In the genomic region with DNA sequence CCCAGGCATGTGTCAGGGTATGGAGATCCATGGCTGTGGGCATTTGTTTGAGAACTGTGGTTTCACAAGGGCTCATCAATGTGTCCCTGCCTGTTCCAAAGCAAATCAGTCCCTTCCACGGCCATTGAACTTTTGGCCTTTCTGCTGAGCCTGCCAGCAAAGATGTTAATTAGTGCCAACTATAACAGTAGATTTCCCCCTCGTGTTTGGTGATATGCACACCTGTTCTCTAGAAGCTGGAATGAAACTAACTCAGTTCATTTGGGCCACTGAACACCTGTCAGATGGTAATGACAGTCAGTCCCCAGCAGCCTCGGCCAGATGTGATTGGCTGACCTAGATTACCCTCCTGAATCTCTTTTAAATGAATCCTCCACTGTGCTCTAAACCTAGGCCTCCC, we compare ENCODE assay signal across 13 cellular contexts. TPM values are rescaled to one million over a fixed set of nuclear protein-coding genes. Genes with fewer than 3 reads are reported as not detected.
DNase-seq lines count a peak whose midpoint lies in the region; ATAC-seq and TF ChIP-seq lines count a peak whose summit lies in the region.
"Had no signal": no experiment of that assay in that cellular context is flagged by ENCODE, and none has a peak within 500 bp of the region (broad histone marks: within the 10 kb centered on the region; RNA-seq: fewer than 3 reads in every experiment).

No MANE protein-coding gene starts in this region.

- H3K4me3 ChIP-seq in transverse colon = no peak overlapping the region
- H3K4me3 ChIP-seq: K562 had no signal

- no peak for TF ChIP-seq POLR2A in transverse colon (IDR thresholded peaks at IDR 0.05)

- in situ Hi-C loops in transverse colon (cut with MboI; ENCODE audit: low pct_ligation_motif_present in 1 of 4, low pct_unique_long_range_greater_than_20kb in 1 of 4, low sequenced_read_pairs in 3 of 4) = no loop called here

- intact Hi-C loops in transverse colon (cut with DNase I; ENCODE audit: low total_unique reads) = no loop called here

- H3K36me3 ChIP-seq in transverse colon = no peaks in the 10 kb centered on the region

- H3K27ac ChIP-seq in transverse colon = no peak overlapping the region

- no peak for TF ChIP-seq EP300 in transverse colon (IDR thresholded peaks at IDR 0.05; ENCODE audit: low read depth)

- peaks cover 0 to 7% (median 2%) of the 10 kb centered on the region in 4 donors for H3K4me1 ChIP-seq in transverse colon

- 32 to 40% methylated on average over 1 to 3 of the region's 3 CpGs for WGBS in transverse colon (ENCODE audit: low coverage in 1 of 2), 2 donors

- peak; percentile 25 for DNase-seq in NCI-H82 (lab: John Stamatoyannopoulos, UW)
- no peak for DNase-seq in NCI-H82 treated with DMSO at 0.1 percent for 48 hours (lab: John Stamatoyannopoulos, UW; ENCODE audit: unreplicated experiment)
- DNase-seq in NCI-H69 (lab: John Stamatoyannopoulos, UW) = peak; percentile 36
- DNase-seq in transverse colon = peak; percentile 14
- DNase-seq in DMS53 treated with DMSO at 0.1 percent for 48 hours (lab: John Stamatoyannopoulos, UW; ENCODE audit: unreplicated experiment) = no peak
- no peak for DNase-seq in iPS-NIHi11 (ENCODE audit: low spot score)
- DNase-seq: activated CD8-positive, alpha-beta memory T cell treated with anti-CD3 and anti-CD28 coated beads, Interleukin-2, amount 10 ng/mL, durations not matched to agents 7 days and 5 days; amniotic stem cell; effector memory CD4-positive, alpha-beta T cell; OCI-M1 had no signal

- no peaks in the 10 kb centered on the region for H3K9me3 ChIP-seq in transverse colon

- TF ChIP-seq CTCF in transverse colon (IDR thresholded peaks at IDR 0.05) = no peak

- ATAC-seq in HG03108 (IDR thresholded peaks at IDR 0.05; ENCODE audit: unreplicated experiment) = peak; percentile 36
- no peak for ATAC-seq in GM19452 (IDR thresholded peaks at IDR 0.05; ENCODE audit: unreplicated experiment)
- ATAC-seq: activated CD8-positive, alpha-beta memory T cell treated with anti-CD3 and anti-CD28 coated beads, Interleukin-2, amount 10 ng/mL, durations not matched to agents 7 days and 5 days; K562 had no signal

- H3K27me3 ChIP-seq in transverse colon = no peaks in the 10 kb centered on the region

RNA-seq across cellular contexts. Expression of gene IRAK3, which starts 43.2 kb away (rescaled TPM):
- 10 to 100 TPM in 1 of 4 donors, 1 to 10 TPM in 3; 5.6 to 13.8 (median 6.7) TPM for total RNA-seq in transverse colon

Comparison
In these comparisons a context has a peak if more than half of its experiments do, and no peak if none do; other contexts are left out.
1. DNase-seq: peak in NCI-H82 (single experiment), NCI-H69 (single experiment) and transverse colon (single experiment); none in NCI-H82 treated with DMSO at 0.1 percent for 48 hours (single experiment), DMS53 treated with DMSO at 0.1 percent for 48 hours (single experiment) and iPS-NIHi11 (single experiment).